In the genomic region with DNA sequence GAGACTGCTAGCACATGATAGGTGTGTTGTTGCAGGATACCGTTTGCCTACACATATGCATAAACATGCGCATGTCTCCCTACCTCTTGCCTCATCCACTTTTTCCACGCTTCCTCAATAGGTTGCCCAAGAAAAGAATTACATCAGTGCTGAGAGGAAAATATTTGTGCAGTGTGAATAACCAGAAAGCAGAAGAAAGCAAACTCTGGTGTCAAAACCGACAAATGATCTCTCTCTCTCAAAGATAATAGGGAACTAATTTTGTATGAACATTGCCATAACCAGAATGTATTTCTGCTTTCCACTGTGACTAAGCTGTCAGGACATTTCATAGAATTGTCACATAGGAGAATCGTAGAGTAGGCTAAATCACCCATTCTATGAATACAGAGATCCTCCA, we compare ENCODE assay signal across 14 cellular contexts. TPM values are rescaled to one million over a fixed set of nuclear protein-coding genes. Genes with fewer than 3 reads are reported as not detected.
A peak's percentile ranks its signal among the peaks of the same experiment; 100 is the strongest.
DNase-seq lines count a peak whose midpoint lies in the region; ATAC-seq, FAIRE-seq and TF ChIP-seq lines count a peak whose summit lies in the region.
"Had no signal": no experiment of that assay in that cellular context is flagged by ENCODE, and none has a peak within 500 bp of the region (broad histone marks: within the 10 kb centered on the region; RNA-seq: fewer than 3 reads in every experiment).

No MANE protein-coding gene starts in this region.

- no peaks in the 10 kb centered on the region for H4K20me1 ChIP-seq in HepG2 (ENCODE audit: insufficient read depth, low read length)

- no peak overlapping the region for H3K4me2 ChIP-seq in HepG2 (ENCODE audit: low read depth, low read length)

- intact Hi-C loops in HepG2 (cut with micrococcal nuclease; ENCODE audit: unreplicated experiment) (no loop called here), colonic mucosa (cut with DNase I) (no loop called here)

- DNase-seq in HepG2 (ENCODE audit: low spot score) (no peak), colonic mucosa (no peak), medulla oblongata (ENCODE audit: extremely low spot score) (peak; percentile 78), MG63 (no peak), mesenteric fat pad (ENCODE audit: low spot score) (no peak)
- no peak for DNase-seq in effector CD4-positive, alpha-beta T cell
- DNase-seq: activated naive CD8-positive, alpha-beta T cell treated with anti-CD3 and anti-CD28 coated beads for 36 hours; stimulated activated CD4-positive, alpha-beta T cell treated with anti-CD3 and anti-CD28 coated beads, Interleukin-12 subunit alpha, Interleukin-12 subunit beta, amount 100 ng/mL, for 4 hours; WERI-Rb-1 had no signal

- in situ Hi-C loops in HepG2 (cut with HindIII; ENCODE audit: extremely low pct_ligation_motif_present, low pct_unique_long_range_greater_than_20kb), result no loop called here

- POLR2A ChIA-PET in HepG2 (lab: Yijun Ruan, JAX), result no interaction called here

- no peak for TF ChIP-seq CTCF in liver (IDR thresholded peaks at IDR 0.05; ENCODE audit: low read depth, low read length, missing input control)
- TF ChIP-seq CTCF in HepG2 (CRISPR knock-in tag; IDR thresholded peaks at IDR 0.05), result no peak
- no peak for TF ChIP-seq CTCF in colonic mucosa (IDR thresholded peaks at IDR 0.05)

- WGBS in liver, result 68% methylated on average over 5 of the region's 5 CpGs
- WGBS in HepG2 (ENCODE audit: low lambda C conversion rate), result 10% methylated on average over 5 of the region's 5 CpGs

- no peak for TF ChIP-seq EP300 in HepG2 (IDR thresholded peaks at IDR 0.05; ENCODE audit: low read depth in 2 of 2, low read length in 2 of 2)
- TF ChIP-seq EP300 in HepG2 (CRISPR knock-in tag; IDR thresholded peaks at IDR 0.05; ENCODE audit: borderline replicate concordance), result no peak

- ATAC-seq in HepG2 (no peak), GM21360 (IDR thresholded peaks at IDR 0.05; ENCODE audit: unreplicated experiment) (no peak)

- CTCF ChIA-PET in HepG2 (lab: Yijun Ruan, JAX; ENCODE audit: low intra/inter-chr PET ratio, low total read pairs), result no interaction called here

- H2AFZ ChIP-seq in HepG2 (ENCODE audit: low read length), result no peak overlapping the region

- TF ChIP-seq RAD21 in liver (IDR thresholded peaks at IDR 0.05), result no peak
- no peak for TF ChIP-seq RAD21 in HepG2 (CRISPR knock-in tag; IDR thresholded peaks at IDR 0.05)

- H3K27ac ChIP-seq in liver (ENCODE audit: low read depth in 1 of 2, low read length in 2 of 2) (peak overlapping the region in 1 of 2 donors; percentile 46), HepG2 (ENCODE audit: extremely low read length, insufficient read depth, low read length) (no peak overlapping the region), colonic mucosa (peak overlapping the region; percentile 61)
- H3K27ac ChIP-seq: WERI-Rb-1 had no signal

- H3K9me3 ChIP-seq in liver (ENCODE audit: control insufficient read depth in 4 of 4, low read length in 3 of 4) (no peaks in the 10 kb centered on the region), HepG2 (ENCODE audit: low read length) (no peaks in the 10 kb centered on the region), colonic mucosa (no peaks in the 10 kb centered on the region), MG63 (no peaks in the 10 kb centered on the region)

- no peaks in the 10 kb centered on the region for H3K36me3 ChIP-seq in liver (ENCODE audit: control insufficient read depth in 4 of 4, insufficient read depth in 3 of 4, low read depth in 1 of 4, low read length in 3 of 4)
- H3K36me3 ChIP-seq in HepG2 (replicated peaks in 1 of 2; ENCODE audit: control insufficient read depth in 1 of 2, insufficient read depth in 2 of 2, low read length in 2 of 2), result no peaks in the 10 kb centered on the region
- H3K36me3 ChIP-seq in colonic mucosa, result no peaks in the 10 kb centered on the region
- no peaks in the 10 kb centered on the region for H3K36me3 ChIP-seq in MG63
- H3K36me3 ChIP-seq: WERI-Rb-1 had no signal

- H3K4me1 ChIP-seq in liver (ENCODE audit: control insufficient read depth in 4 of 4, insufficient read depth in 4 of 4, low read length in 3 of 4) (no peaks in the 10 kb centered on the region), HepG2 (ENCODE audit: insufficient read depth, low read length) (no peaks in the 10 kb centered on the region), colonic mucosa (no peaks in the 10 kb centered on the region)

- H3K27me3 ChIP-seq in liver (ENCODE audit: control insufficient read depth in 4 of 4, insufficient read depth in 4 of 4, low read length in 3 of 4) (peaks cover 0 to 4% (median 0%) of the 10 kb centered on the region in 4 donors), HepG2 (ENCODE audit: control insufficient read depth in 1 of 2, insufficient read depth in 2 of 2, low read length in 2 of 2) (peaks cover 0 to 11% of the 10 kb centered on the region in 2 experiments; a peak in 2 of 5 replicates), colonic mucosa (no peaks in the 10 kb centered on the region), MG63 (no peaks in the 10 kb centered on the region)

- no peak for FAIRE-seq in HepG2 (lab: Jason Lieb, UNC)
- FAIRE-seq: A204.1, islet of Langerhans had no signal

- H3K9ac ChIP-seq in liver (ENCODE audit: low read depth in 1 of 2, low read length in 2 of 2) (peak overlapping the region in 1 of 2 donors; percentile 69), HepG2 (ENCODE audit: insufficient read depth, low read depth, low read length) (no peak overlapping the region), colonic mucosa (ENCODE audit: low read depth in 2 of 2, low read length in 2 of 2) (no peak overlapping the region)

- H3K4me3 ChIP-seq in liver (ENCODE audit: low read depth in 1 of 3, low read length in 3 of 3) (no peak overlapping the region), HepG2 (replicated peaks in 1 of 3; ENCODE audit: insufficient read depth in 1 of 3, low read depth in 2 of 3, low read length in 3 of 3) (no peak overlapping the region), colonic mucosa (no peak overlapping the region), MG63 (no peak overlapping the region)

- no peak for TF ChIP-seq POLR2A in HepG2 (IDR thresholded peaks at IDR 0.05; ENCODE audit: insufficient read depth in 1 of 2, low read depth in 2 of 2, low read length in 2 of 2)

- no peaks in the 10 kb centered on the region for H3K79me2 ChIP-seq in HepG2 (ENCODE audit: insufficient read depth, low read length)

- BruUV-seq in HepG2 (replicated peaks; lab: Mats Ljungman, UMichigan), result no TSS peak

RNA-seq across cellular contexts. Expression of a gene that starts 1.3 kb away (rescaled TPM):
- total RNA-seq in liver (1 to 10 TPM; 3.6 to 7.0 TPM), HepG2 (2016; rRNA removed; fragmentation: Illumina TruSeq; extraction: Trizol) (not detected in 2 replicates), colonic mucosa (1 to 10 TPM; 1.1 to 6.8 TPM), mesenteric fat pad (27.7 TPM)
- polyA plus RNA-seq in liver (1 to 10 TPM; 2.8 to 3.9 TPM), HepG2 (2011; rRNA removed) (not detected in 2 replicates)
- total RNA-seq in HepG2 (2016; cell fraction: cytosol; rRNA removed; fragmentation: Illumina TruSeq; extraction: Trizol; ENCODE audit: low read depth), result not detected in 2 replicates
- total RNA-seq in HepG2 (2016; cell fraction: insoluble cytoplasmic fraction; rRNA removed; fragmentation: Illumina TruSeq; extraction: Trizol), result not detected in 2 replicates
- total RNA-seq in HepG2 (2016; cell fraction: membrane; rRNA removed; fragmentation: Illumina TruSeq; extraction: Trizol), result not detected in 2 replicates
- not detected in 2 replicates for total RNA-seq in HepG2 (2016; cell fraction: nucleus; rRNA removed; fragmentation: Illumina TruSeq; extraction: Trizol)
- polyA plus RNA-seq in HepG2 (2011; cell fraction: cytosol; rRNA removed), result not detected in 2 replicates
- not detected in 2 replicates for polyA plus RNA-seq in HepG2 (2011; cell fraction: nucleus; rRNA removed)
- not detected in 2 replicates for polyA plus RNA-seq in HepG2 (2012)
- not detected in 2 replicates for polyA plus RNA-seq in HepG2 (2016; cell fraction: cytosol; fragmentation: Illumina TruSeq; extraction: Trizol; ENCODE audit: low read depth)
- polyA plus RNA-seq in HepG2 (2016; cell fraction: insoluble cytoplasmic fraction; fragmentation: Illumina TruSeq; extraction: Trizol; ENCODE audit: low read depth), result not detected in 2 replicates
- polyA plus RNA-seq in HepG2 (2016; cell fraction: membrane; fragmentation: Illumina TruSeq; extraction: Trizol; ENCODE audit: low read depth), result not detected in 2 replicates
- polyA plus RNA-seq in HepG2 (2016; cell fraction: nucleus; fragmentation: Illumina TruSeq; extraction: Trizol; ENCODE audit: insufficient read depth, low read depth), result not detected in 2 replicates
- polyA minus RNA-seq in HepG2 (2011; rRNA and poly(A)+ RNA removed; ENCODE audit: low replicate concordance), result not detected in 2 replicates
- polyA minus RNA-seq in HepG2 (2011; cell fraction: cytosol; rRNA and poly(A)+ RNA removed), result not detected in 2 replicates
- not detected in 2 replicates for polyA minus RNA-seq in HepG2 (2011; cell fraction: nucleus; rRNA and poly(A)+ RNA removed)
- not detected in 2 replicates for total RNA-seq in MG63 (2014; rRNA removed; shearing (Covaris generic); ENCODE audit: low replicate concordance)
- total RNA-seq: activated naive CD8-positive, alpha-beta T cell treated with anti-CD3 and anti-CD28 coated beads for 36 hours; RPMI7951 had no signal

RNA-seq across cellular contexts. Expression of a gene that starts 29.9 kb away (rescaled TPM):
- total RNA-seq in liver, result 1 to 10 TPM in 1 of 2 donors, under 1 TPM in 1; 0.09 to 2.1 TPM
- 1 to 10 TPM; 1.1 to 1.2 TPM for polyA plus RNA-seq in liver
- total RNA-seq in HepG2 (2016; rRNA removed; fragmentation: Illumina TruSeq; extraction: Trizol), result not detected in 2 replicates
- total RNA-seq in HepG2 (2016; cell fraction: cytosol; rRNA removed; fragmentation: Illumina TruSeq; extraction: Trizol; ENCODE audit: low read depth), result not detected in 2 replicates
- not detected in 2 replicates for total RNA-seq in HepG2 (2016; cell fraction: insoluble cytoplasmic fraction; rRNA removed; fragmentation: Illumina TruSeq; extraction: Trizol)
- not detected in 2 replicates for total RNA-seq in HepG2 (2016; cell fraction: membrane; rRNA removed; fragmentation: Illumina TruSeq; extraction: Trizol)
- total RNA-seq in HepG2 (2016; cell fraction: nucleus; rRNA removed; fragmentation: Illumina TruSeq; extraction: Trizol), result not detected in 2 replicates
- polyA plus RNA-seq in HepG2 (2011; rRNA removed), result not detected in 2 replicates
- polyA plus RNA-seq in HepG2 (2011; cell fraction: cytosol; rRNA removed), result not detected in 2 replicates
- not detected in 2 replicates for polyA plus RNA-seq in HepG2 (2011; cell fraction: nucleus; rRNA removed)
- not detected in 2 replicates for polyA plus RNA-seq in HepG2 (2012)
- not detected in 2 replicates for polyA plus RNA-seq in HepG2 (2016; cell fraction: cytosol; fragmentation: Illumina TruSeq; extraction: Trizol; ENCODE audit: low read depth)
- not detected in 2 replicates for polyA plus RNA-seq in HepG2 (2016; cell fraction: insoluble cytoplasmic fraction; fragmentation: Illumina TruSeq; extraction: Trizol; ENCODE audit: low read depth)
- polyA plus RNA-seq in HepG2 (2016; cell fraction: membrane; fragmentation: Illumina TruSeq; extraction: Trizol; ENCODE audit: low read depth), result not detected in 2 replicates
- not detected in 2 replicates for polyA plus RNA-seq in HepG2 (2016; cell fraction: nucleus; fragmentation: Illumina TruSeq; extraction: Trizol; ENCODE audit: insufficient read depth, low read depth)
- polyA minus RNA-seq in HepG2 (2011; rRNA and poly(A)+ RNA removed; ENCODE audit: low replicate concordance), result not detected in 2 replicates
- not detected in 2 replicates for polyA minus RNA-seq in HepG2 (2011; cell fraction: cytosol; rRNA and poly(A)+ RNA removed)
- not detected in 2 replicates for polyA minus RNA-seq in HepG2 (2011; cell fraction: nucleus; rRNA and poly(A)+ RNA removed)
- total RNA-seq in colonic mucosa, result 1 to 10 TPM; 1.7 to 1.8 TPM
- 0.30 TPM in 1 of 2 replicates, not detected in the other for total RNA-seq in MG63 (2014; rRNA removed; shearing (Covaris generic); ENCODE audit: low replicate concordance)
- 7.7 TPM for total RNA-seq in mesenteric fat pad
- total RNA-seq: activated naive CD8-positive, alpha-beta T cell treated with anti-CD3 and anti-CD28 coated beads for 36 hours had no signal

RNA-seq across cellular contexts. Expression of a gene that starts 43.2 kb away (rescaled TPM):
- total RNA-seq in liver (under 1 TPM in 1 of 2 donors, not detected in 1; 0.37 TPM), HepG2 (2016; rRNA removed; fragmentation: Illumina TruSeq; extraction: Trizol) (not detected in 2 replicates), colonic mucosa (under 1 TPM; 0.20 to 0.77 TPM), mesenteric fat pad (6.2 TPM)
- polyA plus RNA-seq in liver (under 1 TPM in 1 of 2 donors, not detected in 1; 0.13 TPM), HepG2 (2011; rRNA removed) (not detected in 2 replicates)
- not detected in 2 replicates for total RNA-seq in HepG2 (2016; cell fraction: cytosol; rRNA removed; fragmentation: Illumina TruSeq; extraction: Trizol; ENCODE audit: low read depth)
- not detected in 2 replicates for total RNA-seq in HepG2 (2016; cell fraction: insoluble cytoplasmic fraction; rRNA removed; fragmentation: Illumina TruSeq; extraction: Trizol)
- not detected in 2 replicates for total RNA-seq in HepG2 (2016; cell fraction: membrane; rRNA removed; fragmentation: Illumina TruSeq; extraction: Trizol)
- not detected in 2 replicates for total RNA-seq in HepG2 (2016; cell fraction: nucleus; rRNA removed; fragmentation: Illumina TruSeq; extraction: Trizol)
- 0.04 TPM in 1 of 2 replicates, not detected in the other for polyA plus RNA-seq in HepG2 (2011; cell fraction: cytosol; rRNA removed)
- not detected in 2 replicates for polyA plus RNA-seq in HepG2 (2011; cell fraction: nucleus; rRNA removed)
- polyA plus RNA-seq in HepG2 (2012), result not detected in 2 replicates
- polyA plus RNA-seq in HepG2 (2016; cell fraction: cytosol; fragmentation: Illumina TruSeq; extraction: Trizol; ENCODE audit: low read depth), result not detected in 2 replicates
- polyA plus RNA-seq in HepG2 (2016; cell fraction: insoluble cytoplasmic fraction; fragmentation: Illumina TruSeq; extraction: Trizol; ENCODE audit: low read depth), result not detected in 2 replicates
- not detected in 2 replicates for polyA plus RNA-seq in HepG2 (2016; cell fraction: membrane; fragmentation: Illumina TruSeq; extraction: Trizol; ENCODE audit: low read depth)
- polyA plus RNA-seq in HepG2 (2016; cell fraction: nucleus; fragmentation: Illumina TruSeq; extraction: Trizol; ENCODE audit: insufficient read depth, low read depth), result not detected in 2 replicates
- polyA minus RNA-seq in HepG2 (2011; rRNA and poly(A)+ RNA removed; ENCODE audit: low replicate concordance), result 38.5 TPM in 1 of 2 replicates, not detected in the other
- polyA minus RNA-seq in HepG2 (2011; cell fraction: cytosol; rRNA and poly(A)+ RNA removed), result 0.59 and 0.62 TPM in 2 replicates
- 0.52 TPM in 1 of 2 replicates, not detected in the other for polyA minus RNA-seq in HepG2 (2011; cell fraction: nucleus; rRNA and poly(A)+ RNA removed)
- total RNA-seq in MG63 (2014; rRNA removed; shearing (Covaris generic); ENCODE audit: low replicate concordance), result 8.6 and 15.3 TPM in 2 replicates
- total RNA-seq: activated naive CD8-positive, alpha-beta T cell treated with anti-CD3 and anti-CD28 coated beads for 36 hours; RPMI7951 had no signal

RNA-seq across cellular contexts. Expression of a gene that starts 50.1 kb away (rescaled TPM):
- total RNA-seq in liver, result under 1 TPM in 1 of 2 donors, not detected in 1; 0.37 TPM
- polyA plus RNA-seq in liver, result not detected
- not detected in 2 replicates for total RNA-seq in HepG2 (2016; rRNA removed; fragmentation: Illumina TruSeq; extraction: Trizol)
- not detected in 2 replicates for total RNA-seq in HepG2 (2016; cell fraction: cytosol; rRNA removed; fragmentation: Illumina TruSeq; extraction: Trizol; ENCODE audit: low read depth)
- not detected in 2 replicates for total RNA-seq in HepG2 (2016; cell fraction: insoluble cytoplasmic fraction; rRNA removed; fragmentation: Illumina TruSeq; extraction: Trizol)
- total RNA-seq in HepG2 (2016; cell fraction: membrane; rRNA removed; fragmentation: Illumina TruSeq; extraction: Trizol), result not detected in 2 replicates
- not detected in 2 replicates for total RNA-seq in HepG2 (2016; cell fraction: nucleus; rRNA removed; fragmentation: Illumina TruSeq; extraction: Trizol)
- polyA plus RNA-seq in HepG2 (2011; rRNA removed), result not detected in 2 replicates
- not detected in 2 replicates for polyA plus RNA-seq in HepG2 (2011; cell fraction: cytosol; rRNA removed)
- not detected in 2 replicates for polyA plus RNA-seq in HepG2 (2011; cell fraction: nucleus; rRNA removed)
- polyA plus RNA-seq in HepG2 (2012), result not detected in 2 replicates
- not detected in 2 replicates for polyA plus RNA-seq in HepG2 (2016; cell fraction: cytosol; fragmentation: Illumina TruSeq; extraction: Trizol; ENCODE audit: low read depth)
- not detected in 2 replicates for polyA plus RNA-seq in HepG2 (2016; cell fraction: insoluble cytoplasmic fraction; fragmentation: Illumina TruSeq; extraction: Trizol; ENCODE audit: low read depth)
- not detected in 2 replicates for polyA plus RNA-seq in HepG2 (2016; cell fraction: membrane; fragmentation: Illumina TruSeq; extraction: Trizol; ENCODE audit: low read depth)
- not detected in 2 replicates for polyA plus RNA-seq in HepG2 (2016; cell fraction: nucleus; fragmentation: Illumina TruSeq; extraction: Trizol; ENCODE audit: insufficient read depth, low read depth)
- 8.1 TPM in 1 of 2 replicates, not detected in the other for polyA minus RNA-seq in HepG2 (2011; rRNA and poly(A)+ RNA removed; ENCODE audit: low replicate concordance)
- polyA minus RNA-seq in HepG2 (2011; cell fraction: cytosol; rRNA and poly(A)+ RNA removed), result not detected in 2 replicates
- polyA minus RNA-seq in HepG2 (2011; cell fraction: nucleus; rRNA and poly(A)+ RNA removed), result not detected in 2 replicates
- total RNA-seq in colonic mucosa, result not detected
- total RNA-seq in MG63 (2014; rRNA removed; shearing (Covaris generic); ENCODE audit: low replicate concordance), result not detected in 2 replicates
- total RNA-seq in mesenteric fat pad, result not detected
- total RNA-seq: activated naive CD8-positive, alpha-beta T cell treated with anti-CD3 and anti-CD28 coated beads for 36 hours; RPMI7951 had no signal
